ENCODE assay signal across 8 cellular contexts in the genomic region with DNA sequence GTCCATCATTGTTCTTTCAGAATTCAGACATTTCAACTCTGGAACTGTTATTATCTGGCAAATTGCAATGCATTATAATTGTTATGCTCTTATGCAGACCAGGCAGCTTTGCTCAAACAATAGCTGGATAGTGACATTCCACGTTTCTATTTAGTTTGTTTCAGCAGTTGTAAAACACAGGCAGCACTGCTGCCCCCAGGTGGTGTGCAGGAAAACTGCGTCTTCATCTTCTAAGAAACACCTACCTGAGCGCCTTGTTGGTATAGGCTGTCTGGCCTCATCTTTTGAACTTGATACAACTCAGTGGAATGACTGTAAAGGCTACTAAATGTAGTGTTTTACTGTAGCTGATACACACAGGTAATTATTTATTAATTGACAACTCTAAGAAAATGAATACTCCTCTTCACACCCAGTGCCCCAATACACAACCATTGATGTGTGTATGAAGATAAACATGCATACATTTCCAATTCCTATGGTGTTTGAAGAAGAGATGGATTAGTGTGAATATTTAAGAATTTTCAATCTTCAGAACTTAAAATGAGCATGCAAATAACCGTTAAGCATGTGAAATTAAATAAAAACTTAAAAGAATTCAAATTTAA.
A peak's percentile ranks its signal among the peaks of the same experiment; 100 is the strongest.
DNase-seq lines count a peak whose midpoint lies in the region; ATAC-seq and TF ChIP-seq lines count a peak whose summit lies in the region.

No MANE protein-coding gene starts in this region.

- CTCF ChIA-PET in activated CD4-positive, alpha-beta T cell treated with anti-CD3 and anti-CD28 coated beads for 36 hours (lab: Charles Lee), result interaction anchor here (0.7 to 3.2 kb wide), 10 partner anchors 10 to 44 kb away, joined by 3 to 25 read pairs (median 6); no protein-coding TSS in a partner anchor

- peaks cover 6% of the 10 kb centered on the region for H3K27me3 Mint-ChIP-seq in activated CD4-positive, alpha-beta T cell treated with anti-CD3 and anti-CD28 coated beads for 36 hours
- H3K27me3 Mint-ChIP-seq in endodermal cell (ENCODE audit: insufficient read depth), result peaks cover 9% of the 10 kb centered on the region

- peak; percentile 36 for ATAC-seq in activated CD4-positive, alpha-beta T cell treated with anti-CD3 and anti-CD28 coated beads for 36 hours
- ATAC-seq in HG03175 (IDR thresholded peaks at IDR 0.05; ENCODE audit: unreplicated experiment) (no peak), HG03039 (IDR thresholded peaks at IDR 0.05; ENCODE audit: unreplicated experiment) (no peak)

- H3K4me3 ChIP-seq in Loucy (ENCODE audit: low read length, poor library complexity, severe bottlenecking) (no peak overlapping the region), endodermal cell (ENCODE audit: low read length) (no peak overlapping the region)

- POLR2A ChIA-PET in activated CD4-positive, alpha-beta T cell treated with anti-CD3 and anti-CD28 coated beads for 36 hours (lab: Charles Lee), result no interaction called here

- TF ChIP-seq CTCF in Loucy (conservative IDR thresholded peaks at IDR 0.05; ENCODE audit: low read length) (peak; percentile 86), endodermal cell (conservative IDR thresholded peaks at IDR 0.05) (peak; percentile 89)

- H3K27ac ChIP-seq in endodermal cell (ENCODE audit: low read depth, low read length), result no peak overlapping the region

- no peak overlapping the region for H3K4me3 Mint-ChIP-seq in activated CD4-positive, alpha-beta T cell treated with anti-CD3 and anti-CD28 coated beads for 36 hours
- H3K4me3 Mint-ChIP-seq in endodermal cell, result no peak overlapping the region

- no peaks in the 10 kb centered on the region for H3K9me2 ChIP-seq in Loucy (replicated peaks; ENCODE audit: low read depth, low read length)

- H3F3A ChIP-seq in Loucy (ENCODE audit: low read depth), result no peaks in the 10 kb centered on the region

- H3K4me1 Mint-ChIP-seq in activated CD4-positive, alpha-beta T cell treated with anti-CD3 and anti-CD28 coated beads for 36 hours, result no peaks in the 10 kb centered on the region
- peaks cover 4% of the 10 kb centered on the region for H3K4me1 Mint-ChIP-seq in endodermal cell

- intact Hi-C loops in activated CD4-positive, alpha-beta T cell treated with anti-CD3 and anti-CD28 coated beads for 36 hours (cut with DNase I, micrococcal nuclease), result no loop called here

- H4K20me1 ChIP-seq in Loucy (ENCODE audit: insufficient read depth, low read length, poor library complexity, severe bottlenecking), result no peaks in the 10 kb centered on the region

- 43 to 71% methylated on average over 2 to 4 of the region's 4 CpGs for WGBS in endodermal cell (ENCODE audit: insufficient coverage in 1 of 2, insufficient read length in 1 of 2), 2 experiments

- peak; percentile 59 for DNase-seq in activated CD4-positive, alpha-beta T cell treated with anti-CD3 and anti-CD28 coated beads for 36 hours
- no peak for DNase-seq in activated CD4-positive, alpha-beta T cell treated with anti-CD3 and anti-CD28 coated beads, Interleukin-2, amount 50 U/mL, for 4 hours
- peak; percentile 75 for DNase-seq in endodermal cell
- peak; percentile 12 to 30 for DNase-seq in stimulated activated CD4-positive, alpha-beta T cell treated with anti-CD3 and anti-CD28 coated beads, Interleukin-2, amount 100 ng/mL, for 48 hours
- no peak for DNase-seq in SIG-M5 (lab: John Stamatoyannopoulos, UW)

- H3K9me3 ChIP-seq in Loucy (ENCODE audit: insufficient read depth, low read depth, low read length) (no peaks in the 10 kb centered on the region), endodermal cell (ENCODE audit: control insufficient read depth, low read length) (no peaks in the 10 kb centered on the region)

- H3K4me2 ChIP-seq in Loucy (ENCODE audit: low read depth, low read length, poor library complexity, severe bottlenecking), result no peak overlapping the region

- H2AFZ ChIP-seq in Loucy (ENCODE audit: low read length), result no peak overlapping the region

- no peaks in the 10 kb centered on the region for H3K4me1 ChIP-seq in Loucy (ENCODE audit: insufficient read depth, low read length, poor library complexity, severe bottlenecking)
- H3K4me1 ChIP-seq in endodermal cell (ENCODE audit: control insufficient read depth, insufficient read depth, low read length), result peaks cover 3% of the 10 kb centered on the region

- H3K36me3 ChIP-seq in Loucy (ENCODE audit: insufficient read depth, low read length), result no peaks in the 10 kb centered on the region
- no peaks in the 10 kb centered on the region for H3K36me3 ChIP-seq in endodermal cell (ENCODE audit: control insufficient read depth, insufficient read depth, low read length)

- H3K27me3 ChIP-seq in Loucy (ENCODE audit: insufficient read depth, low read length, poor library complexity, severe bottlenecking), result no peaks in the 10 kb centered on the region
- H3K27me3 ChIP-seq in endodermal cell (ENCODE audit: control insufficient read depth, insufficient read depth, low read length, poor library complexity, severe bottlenecking), result no peaks in the 10 kb centered on the region

- no peak overlapping the region for H3K27ac Mint-ChIP-seq in activated CD4-positive, alpha-beta T cell treated with anti-CD3 and anti-CD28 coated beads for 36 hours
- no peak overlapping the region for H3K27ac Mint-ChIP-seq in endodermal cell

- H3K79me2 ChIP-seq in Loucy (ENCODE audit: insufficient read depth, low read length), result no peaks in the 10 kb centered on the region

- no peaks in the 10 kb centered on the region for H3K36me3 Mint-ChIP-seq in activated CD4-positive, alpha-beta T cell treated with anti-CD3 and anti-CD28 coated beads for 36 hours (ENCODE audit: low read depth)
- no peaks in the 10 kb centered on the region for H3K36me3 Mint-ChIP-seq in endodermal cell (ENCODE audit: low read depth)

- H3K9ac ChIP-seq in Loucy (ENCODE audit: low read depth, low read length, poor library complexity, severe bottlenecking) (no peak overlapping the region), endodermal cell (ENCODE audit: extremely low read depth, low read length, poor library complexity, severe bottlenecking) (no peak overlapping the region)

- H3K9me3 Mint-ChIP-seq in activated CD4-positive, alpha-beta T cell treated with anti-CD3 and anti-CD28 coated beads for 36 hours (ENCODE audit: low read depth), result no peaks in the 10 kb centered on the region
- H3K9me3 Mint-ChIP-seq in endodermal cell, result no peaks in the 10 kb centered on the region

Comparison
In these comparisons a context has a peak if more than half of its experiments do, and no peak if none do; other contexts are left out.
1. DNase-seq: peak in activated CD4-positive, alpha-beta T cell treated with anti-CD3 and anti-CD28 coated beads for 36 hours (single experiment), endodermal cell (single experiment) and stimulated activated CD4-positive, alpha-beta T cell treated with anti-CD3 and anti-CD28 coated beads, Interleukin-2, amount 100 ng/mL, for 48 hours (2 of 2); none in activated CD4-positive, alpha-beta T cell treated with anti-CD3 and anti-CD28 coated beads, Interleukin-2, amount 50 U/mL, for 4 hours (0 of 2) and SIG-M5 (single experiment).